ENCODE assay signal across 1 cellular context in genomic region chr10:26860026-26860541, GRCh38.
TF ChIP-seq lines count a peak whose summit lies in the region.

No MANE protein-coding gene starts in this region.

TF ChIP-seq in GM12878, 131 proteins besides CTCF, POLR2A, EP300 and RAD21 (continued from another document and continues in another):
- TF ChIP-seq ZBTB40 (IDR thresholded peaks at IDR 0.05; ENCODE audit: borderline replicate concordance): no peak
- peak; percentile 78; the same call in 1 of the 2 replicates for TF ChIP-seq RUNX3 (IDR thresholded peaks at IDR 0.05; ENCODE audit: low read length)
- TF ChIP-seq SUZ12 (IDR thresholded peaks at IDR 0.05; ENCODE audit: unreplicated experiment): no peak
- no peak for TF ChIP-seq SIX5 (IDR thresholded peaks at IDR 0.05; ENCODE audit: low read depth, low read length, severe bottlenecking)
- no peak for TF ChIP-seq TCF7 (IDR thresholded peaks at IDR 0.05; ENCODE audit: borderline replicate concordance)
- no peak for TF ChIP-seq ASH2L (IDR thresholded peaks at IDR 0.05; ENCODE audit: borderline replicate concordance, low read depth)
- no peak for TF ChIP-seq CBX5 (IDR thresholded peaks at IDR 0.05; ENCODE audit: low read depth)
- no peak for TF ChIP-seq NFXL1 (IDR thresholded peaks at IDR 0.05; ENCODE audit: borderline replicate concordance)
- TF ChIP-seq CBFB (IDR thresholded peaks at IDR 0.05; ENCODE audit: low read depth): no peak
- TF ChIP-seq MXI1 (IDR thresholded peaks at IDR 0.05; ENCODE audit: low read depth, low read length): peak; percentile 68; the same call in 1 of the 2 replicates
- TF ChIP-seq SMAD1 (IDR thresholded peaks at IDR 0.05; ENCODE audit: low read depth, partially characterized antibody): no peak
- no peak for TF ChIP-seq POLR2AphosphoS5 (IDR thresholded peaks at IDR 0.05; ENCODE audit: low read length)
- TF ChIP-seq KAT2A (conservative IDR thresholded peaks at IDR 0.05; ENCODE audit: control insufficient read depth, low read depth, low read length): no peak
- no peak for TF ChIP-seq HSF1 (IDR thresholded peaks at IDR 0.05; ENCODE audit: low read depth, low read length)
- TF ChIP-seq MYB (IDR thresholded peaks at IDR 0.05; ENCODE audit: borderline replicate concordance, low read depth, low read length): no peak
- TF ChIP-seq, protein P1, sequence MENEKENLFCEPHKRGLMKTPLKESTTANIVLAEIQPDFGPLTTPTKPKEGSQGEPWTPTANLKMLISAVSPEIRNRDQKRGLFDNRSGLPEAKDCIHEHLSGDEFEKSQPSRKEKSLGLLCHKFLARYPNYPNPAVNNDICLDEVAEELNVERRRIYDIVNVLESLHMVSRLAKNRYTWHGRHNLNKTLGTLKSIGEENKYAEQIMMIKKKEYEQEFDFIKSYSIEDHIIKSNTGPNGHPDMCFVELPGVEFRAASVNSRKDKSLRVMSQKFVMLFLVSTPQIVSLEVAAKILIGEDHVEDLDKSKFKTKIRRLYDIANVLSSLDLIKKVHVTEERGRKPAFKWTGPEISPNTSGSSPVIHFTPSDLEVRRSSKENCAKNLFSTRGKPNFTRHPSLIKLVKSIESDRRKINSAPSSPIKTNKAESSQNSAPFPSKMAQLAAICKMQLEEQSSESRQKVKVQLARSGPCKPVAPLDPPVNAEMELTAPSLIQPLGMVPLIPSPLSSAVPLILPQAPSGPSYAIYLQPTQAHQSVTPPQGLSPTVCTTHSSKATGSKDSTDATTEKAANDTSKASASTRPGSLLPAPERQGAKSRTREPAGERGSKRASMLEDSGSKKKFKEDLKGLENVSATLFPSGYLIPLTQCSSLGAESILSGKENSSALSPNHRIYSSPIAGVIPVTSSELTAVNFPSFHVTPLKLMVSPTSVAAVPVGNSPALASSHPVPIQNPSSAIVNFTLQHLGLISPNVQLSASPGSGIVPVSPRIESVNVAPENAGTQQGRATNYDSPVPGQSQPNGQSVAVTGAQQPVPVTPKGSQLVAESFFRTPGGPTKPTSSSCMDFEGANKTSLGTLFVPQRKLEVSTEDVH (IDR thresholded peaks at IDR 0.05; ENCODE audit: low read depth, partially characterized antibody): no peak
- TF ChIP-seq KLF5 (IDR thresholded peaks at IDR 0.05; ENCODE audit: partially characterized antibody): no peak
- TF ChIP-seq NBN (IDR thresholded peaks at IDR 0.05): no peak; the same call in 1 of the 2 replicates
- no peak for TF ChIP-seq NR2C2 (IDR thresholded peaks at IDR 0.05; ENCODE audit: borderline replicate concordance, control insufficient read depth, insufficient read length, low read depth)
- TF ChIP-seq RB1 (IDR thresholded peaks at IDR 0.05; ENCODE audit: borderline replicate concordance): no peak; the same call in 1 of the 2 replicates
- TF ChIP-seq CREM (IDR thresholded peaks at IDR 0.05; ENCODE audit: low read depth): no peak; the same call in 1 of the 2 replicates
- TF ChIP-seq HCFC1 (IDR thresholded peaks at IDR 0.05; ENCODE audit: low read length): no peak
- TF ChIP-seq DPF2 (IDR thresholded peaks at IDR 0.05): peak; percentile 92
- TF ChIP-seq FOS (IDR thresholded peaks at IDR 0.05; ENCODE audit: borderline replicate concordance, extremely low read depth, insufficient read length): no peak
- TF ChIP-seq FOXK2 (IDR thresholded peaks at IDR 0.05): no peak
- TF ChIP-seq E4F1 (IDR thresholded peaks at IDR 0.05; ENCODE audit: borderline replicate concordance, partially characterized antibody): no peak
- TF ChIP-seq SIN3A (IDR thresholded peaks at IDR 0.05; ENCODE audit: low read depth, low read length): no peak
- TF ChIP-seq IKZF2 (IDR thresholded peaks at IDR 0.05): 0 out of 4 replicates have a peak, but pooled peaks of 1 of the 2 experiments have one; percentile 14
- no peak for TF ChIP-seq ZNF207 (IDR thresholded peaks at IDR 0.05; ENCODE audit: borderline replicate concordance)
- TF ChIP-seq NFYA (IDR thresholded peaks at IDR 0.05; ENCODE audit: borderline replicate concordance, low read depth, low read length): no peak
- TF ChIP-seq SMAD5 (IDR thresholded peaks at IDR 0.05; ENCODE audit: low read depth): no peak
- TF ChIP-seq SMARCA5 (IDR thresholded peaks at IDR 0.05): no peak; the same call in 1 of the 2 replicates
- no peak for TF ChIP-seq WRNIP1 (IDR thresholded peaks at IDR 0.05; ENCODE audit: borderline replicate concordance, low read depth, low read length)
- no peak for TF ChIP-seq CBX3 (IDR thresholded peaks at IDR 0.05; ENCODE audit: borderline replicate concordance, low read depth)
- no peak for TF ChIP-seq IRF4 (IDR thresholded peaks at IDR 0.05; ENCODE audit: low read depth, low read length)
- no peak for TF ChIP-seq SREBF2 (IDR thresholded peaks at IDR 0.05; ENCODE audit: low read length)
- no peak for TF ChIP-seq YBX1 (IDR thresholded peaks at IDR 0.05)
- TF ChIP-seq PKNOX1 (IDR thresholded peaks at IDR 0.05): no peak
- no peak for TF ChIP-seq TBL1XR1 (IDR thresholded peaks at IDR 0.05; ENCODE audit: low read depth, low read length)
- TF ChIP-seq RBBP5 (conservative IDR thresholded peaks at IDR 0.05): no peak
- TF ChIP-seq PAX8 (IDR thresholded peaks at IDR 0.05): no peak
- TF ChIP-seq, protein P2, sequence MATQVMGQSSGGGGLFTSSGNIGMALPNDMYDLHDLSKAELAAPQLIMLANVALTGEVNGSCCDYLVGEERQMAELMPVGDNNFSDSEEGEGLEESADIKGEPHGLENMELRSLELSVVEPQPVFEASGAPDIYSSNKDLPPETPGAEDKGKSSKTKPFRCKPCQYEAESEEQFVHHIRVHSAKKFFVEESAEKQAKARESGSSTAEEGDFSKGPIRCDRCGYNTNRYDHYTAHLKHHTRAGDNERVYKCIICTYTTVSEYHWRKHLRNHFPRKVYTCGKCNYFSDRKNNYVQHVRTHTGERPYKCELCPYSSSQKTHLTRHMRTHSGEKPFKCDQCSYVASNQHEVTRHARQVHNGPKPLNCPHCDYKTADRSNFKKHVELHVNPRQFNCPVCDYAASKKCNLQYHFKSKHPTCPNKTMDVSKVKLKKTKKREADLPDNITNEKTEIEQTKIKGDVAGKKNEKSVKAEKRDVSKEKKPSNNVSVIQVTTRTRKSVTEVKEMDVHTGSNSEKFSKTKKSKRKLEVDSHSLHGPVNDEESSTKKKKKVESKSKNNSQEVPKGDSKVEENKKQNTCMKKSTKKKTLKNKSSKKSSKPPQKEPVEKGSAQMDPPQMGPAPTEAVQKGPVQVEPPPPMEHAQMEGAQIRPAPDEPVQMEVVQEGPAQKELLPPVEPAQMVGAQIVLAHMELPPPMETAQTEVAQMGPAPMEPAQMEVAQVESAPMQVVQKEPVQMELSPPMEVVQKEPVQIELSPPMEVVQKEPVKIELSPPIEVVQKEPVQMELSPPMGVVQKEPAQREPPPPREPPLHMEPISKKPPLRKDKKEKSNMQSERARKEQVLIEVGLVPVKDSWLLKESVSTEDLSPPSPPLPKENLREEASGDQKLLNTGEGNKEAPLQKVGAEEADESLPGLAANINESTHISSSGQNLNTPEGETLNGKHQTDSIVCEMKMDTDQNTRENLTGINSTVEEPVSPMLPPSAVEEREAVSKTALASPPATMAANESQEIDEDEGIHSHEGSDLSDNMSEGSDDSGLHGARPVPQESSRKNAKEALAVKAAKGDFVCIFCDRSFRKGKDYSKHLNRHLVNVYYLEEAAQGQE (IDR thresholded peaks at IDR 0.05; ENCODE audit: low read depth, low read length): no peak
- no peak for TF ChIP-seq JUNB (IDR thresholded peaks at IDR 0.05)
- TF ChIP-seq NRF1 (conservative IDR thresholded peaks at IDR 0.05; ENCODE audit: low read depth, low read length): no peak
- no peak for TF ChIP-seq FOXM1 (IDR thresholded peaks at IDR 0.05; ENCODE audit: low read depth, low read length)
- no peak for TF ChIP-seq ZNF274 (IDR thresholded peaks at IDR 0.05; ENCODE audit: insufficient read depth, insufficient read length)
- no peak for TF ChIP-seq SRF (IDR thresholded peaks at IDR 0.05; ENCODE audit: low read depth in 2 of 2, low read length in 2 of 2)
- TF ChIP-seq, protein P3, sequence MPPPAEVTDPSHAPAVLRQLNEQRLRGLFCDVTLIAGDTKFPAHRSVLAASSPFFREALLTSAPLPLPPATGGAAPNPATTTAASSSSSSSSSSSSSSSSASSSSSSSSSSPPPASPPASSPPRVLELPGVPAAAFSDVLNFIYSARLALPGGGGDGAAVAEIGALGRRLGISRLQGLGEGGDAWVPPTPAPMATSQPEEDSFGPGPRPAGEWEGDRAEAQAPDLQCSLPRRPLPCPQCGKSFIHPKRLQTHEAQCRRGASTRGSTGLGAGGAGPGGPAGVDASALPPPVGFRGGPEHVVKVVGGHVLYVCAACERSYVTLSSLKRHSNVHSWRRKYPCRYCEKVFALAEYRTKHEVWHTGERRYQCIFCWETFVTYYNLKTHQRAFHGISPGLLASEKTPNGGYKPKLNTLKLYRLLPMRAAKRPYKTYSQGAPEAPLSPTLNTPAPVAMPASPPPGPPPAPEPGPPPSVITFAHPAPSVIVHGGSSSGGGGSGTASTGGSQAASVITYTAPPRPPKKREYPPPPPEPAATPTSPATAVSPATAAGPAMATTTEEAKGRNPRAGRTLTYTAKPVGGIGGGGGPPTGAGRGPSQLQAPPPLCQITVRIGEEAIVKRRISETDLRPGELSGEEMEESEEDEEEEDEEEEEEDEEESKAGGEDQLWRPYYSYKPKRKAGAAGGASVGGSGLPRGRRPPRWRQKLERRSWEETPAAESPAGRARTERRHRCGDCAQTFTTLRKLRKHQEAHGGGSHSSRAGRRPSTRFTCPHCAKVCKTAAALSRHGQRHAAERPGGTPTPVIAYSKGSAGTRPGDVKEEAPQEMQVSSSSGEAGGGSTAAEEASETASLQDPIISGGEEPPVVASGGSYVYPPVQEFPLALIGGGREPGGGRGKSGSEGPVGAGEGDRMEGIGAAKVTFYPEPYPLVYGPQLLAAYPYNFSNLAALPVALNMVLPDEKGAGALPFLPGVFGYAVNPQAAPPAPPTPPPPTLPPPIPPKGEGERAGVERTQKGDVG (CRISPR knock-in tag; IDR thresholded peaks at IDR 0.05): no peak
- TF ChIP-seq LARP7 (IDR thresholded peaks at IDR 0.05): peak; percentile 80; the same call in 1 of the 2 replicates
